ENCODE assay signal across 1 cellular context in genomic region chr22:19615001-19615461, GRCh38.
TF ChIP-seq lines count a peak whose summit lies in the region.

No MANE protein-coding gene starts in this region.

TF ChIP-seq in IMR-90, 13 proteins besides CTCF, POLR2A, EP300 and RAD21 (continued from another document):
- TF ChIP-seq USF2 (IDR thresholded peaks at IDR 0.05; ENCODE audit: low read depth, low read length) (no peak), MAFK (IDR thresholded peaks at IDR 0.05; ENCODE audit: low read depth, low read length) (no peak), CEBPB (IDR thresholded peaks at IDR 0.05; ENCODE audit: low read depth, low read length) (no peak), CHD1 (IDR thresholded peaks at IDR 0.05; ENCODE audit: low read depth, low read length) (no peak), MAZ (IDR thresholded peaks at IDR 0.05; ENCODE audit: borderline replicate concordance, low read depth, low read length) (no peak), NFE2L2 (IDR thresholded peaks at IDR 0.05; ENCODE audit: low read depth, low read length) (no peak), RCOR1 (IDR thresholded peaks at IDR 0.05; ENCODE audit: insufficient replicate concordance, low read length) (no peak)
